ENCODE assay signal across 9 cellular contexts in genomic region chr14:76926521-76927251, GRCh38.
DNase-seq lines count a peak whose midpoint lies in the region; ATAC-seq and FAIRE-seq lines count a peak whose summit lies in the region.
"Had no signal": no experiment of that assay in that cellular context is flagged by ENCODE, and none has a peak within 500 bp of the region (broad histone marks: within the 10 kb centered on the region; RNA-seq: fewer than 3 reads in every experiment).

No MANE protein-coding gene starts in this region.

- H3K36me3 ChIP-seq in neuronal stem cell (replicated peaks in 1 of 2; ENCODE audit: control insufficient read depth in 2 of 2, insufficient read depth in 2 of 2, low read length in 2 of 2): no peaks in the 10 kb centered on the region

- no peak overlapping the region for H2BK5ac ChIP-seq in neuronal stem cell (ENCODE audit: low read length)

- H3K4me3 ChIP-seq in neuronal stem cell (ENCODE audit: low read length in 2 of 2): no peak overlapping the region

- H3K23ac ChIP-seq in neuronal stem cell (ENCODE audit: low read depth, low read length, poor library complexity): no peak overlapping the region

- no peak overlapping the region for H4K91ac ChIP-seq in neuronal stem cell (ENCODE audit: low read depth, low read length, poor library complexity)

- H4K8ac ChIP-seq in neuronal stem cell (ENCODE audit: low read depth, low read length): no peak overlapping the region

- no CpG with 5 or more reads among the region's 7 CpGs for WGBS in neuronal stem cell (ENCODE audit: extremely low coverage in 2 of 2, insufficient read length in 2 of 2, insufficient replicate concordance in 1 of 2), 2 donors

- no peak overlapping the region for H3K4me2 ChIP-seq in neuronal stem cell (ENCODE audit: insufficient read depth, low read length, poor library complexity, severe bottlenecking)

- no peak overlapping the region for H2BK120ac ChIP-seq in neuronal stem cell (ENCODE audit: low read depth, low read length)

- H3K4me1 ChIP-seq in neuronal stem cell (ENCODE audit: control insufficient read depth in 2 of 2, insufficient read depth in 1 of 2, low read depth in 1 of 2, low read length in 2 of 2): peaks cover 41 to 77% of the 10 kb centered on the region in 2 donors

- peak overlapping the region; percentile 11 for H2BK15ac ChIP-seq in neuronal stem cell (ENCODE audit: low read length)

- H3K18ac ChIP-seq in neuronal stem cell (ENCODE audit: low read length): peak overlapping the region; percentile 61

- no peak overlapping the region for H3K9ac ChIP-seq in neuronal stem cell (ENCODE audit: low read depth, low read length, poor library complexity)

- H2BK12ac ChIP-seq in neuronal stem cell (ENCODE audit: low read length): no peak overlapping the region

- peak; percentile 17 for FAIRE-seq in TTC549 (lab: Jason Lieb, UNC)

- no peaks in the 10 kb centered on the region for H3K9me3 ChIP-seq in neuronal stem cell (replicated peaks in 1 of 2; ENCODE audit: control insufficient read depth in 2 of 2, insufficient read depth in 1 of 2, low read depth in 1 of 2, low read length in 2 of 2)

- H3K4ac ChIP-seq in neuronal stem cell (ENCODE audit: low read length): no peak overlapping the region

- no peak overlapping the region for H2AK5ac ChIP-seq in neuronal stem cell (ENCODE audit: low read depth, low read length)

- H2AFZ ChIP-seq in neuronal stem cell (ENCODE audit: low read length): peak overlapping the region; percentile 49

- DNase-seq in GDM1 (lab: John Stamatoyannopoulos, UW) (peak; percentile 72), ecto neural progenitor cell (ENCODE audit: low spot score) (peak; percentile 65), neuronal stem cell (ENCODE audit: low spot score) (no peak), amniotic stem cell (lab: John Stamatoyannopoulos, UW) (no peak), NCI-H446 (lab: John Stamatoyannopoulos, UW) (no peak), NCI-H1048 (lab: John Stamatoyannopoulos, UW) (no peak)

- ATAC-seq in HG03108 (IDR thresholded peaks at IDR 0.05; ENCODE audit: unreplicated experiment): peak; percentile 70

- no peaks in the 10 kb centered on the region for H3K27me3 ChIP-seq in neuronal stem cell (ENCODE audit: control insufficient read depth in 3 of 3, insufficient read depth in 3 of 3, low read depth in 1 of 3, low read length in 3 of 3)

- peaks cover 2% of the 10 kb centered on the region for H3K79me1 ChIP-seq in neuronal stem cell (ENCODE audit: low read depth, low read length)

- H3K14ac ChIP-seq in neuronal stem cell (ENCODE audit: low read length): no peak overlapping the region

- H3K27ac ChIP-seq in neuronal stem cell (replicated peaks; ENCODE audit: low read length): no peak overlapping the region
- H3K27ac ChIP-seq: HL-60 had no signal

Comparison
In these comparisons a context has a peak if more than half of its experiments do, and no peak if none do; other contexts are left out.
1. DNase-seq: peak in GDM1 (single experiment) and ecto neural progenitor cell (single experiment); none in neuronal stem cell (single experiment), amniotic stem cell (single experiment), NCI-H446 (0 of 2) and NCI-H1048 (single experiment).